2 cellular contexts compared by ENCODE assay signal in the genomic region with DNA sequence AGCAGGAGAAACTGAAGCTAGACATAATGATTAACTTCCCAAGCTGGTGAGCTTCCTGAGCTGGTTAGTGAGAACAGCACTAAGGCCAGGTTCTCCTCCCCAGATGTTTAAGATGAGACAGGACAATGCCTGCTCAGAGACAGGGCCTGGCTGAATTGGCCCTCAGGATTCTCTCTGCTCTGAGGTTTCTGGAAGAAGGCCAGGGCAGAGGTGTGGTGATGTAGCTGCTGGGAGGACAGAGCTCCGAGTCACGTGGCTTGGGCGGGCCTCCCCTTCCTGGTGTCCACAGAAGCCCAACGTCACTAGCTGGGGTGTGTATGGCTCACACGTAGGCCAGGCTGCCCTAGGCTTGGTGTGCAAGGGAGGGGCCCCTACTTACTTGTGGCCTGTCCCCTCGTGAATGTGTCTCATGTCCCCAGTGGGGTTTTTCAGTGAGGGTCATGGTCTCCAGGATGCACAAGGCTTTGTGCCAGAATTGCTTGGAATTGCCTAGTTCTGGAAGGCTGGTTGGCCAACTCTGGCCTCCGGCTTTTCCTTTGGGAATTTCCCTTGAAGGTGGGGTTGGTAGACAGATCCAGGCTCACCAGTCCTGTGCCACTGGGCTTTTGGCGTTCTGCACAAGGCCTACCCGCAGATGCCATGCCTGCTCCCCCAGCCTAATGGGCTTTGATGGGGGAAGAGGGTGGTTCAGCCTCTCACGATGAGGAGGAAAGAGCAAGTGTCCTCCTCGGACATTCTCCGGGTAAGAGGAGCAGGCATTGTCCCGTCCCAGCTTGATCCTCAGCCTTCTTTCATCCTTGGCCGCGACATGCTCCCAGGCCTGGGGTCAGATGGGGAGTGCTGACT.
A peak's percentile ranks its signal among the peaks of the same experiment; 100 is the strongest.
TF ChIP-seq lines count a peak whose summit lies in the region.

No MANE protein-coding gene starts in this region.

TF ChIP-seq in GM12891, 5 proteins besides CTCF, POLR2A, EP300 and RAD21 (continued from another document):
- TF ChIP-seq PAX5 (IDR thresholded peaks at IDR 0.05; ENCODE audit: insufficient read depth, low read length, severe bottlenecking) = no peak

TF ChIP-seq in IMR-90, 13 proteins besides CTCF, POLR2A, EP300 and RAD21 (continued from another document):
- TF ChIP-seq, protein P1, sequence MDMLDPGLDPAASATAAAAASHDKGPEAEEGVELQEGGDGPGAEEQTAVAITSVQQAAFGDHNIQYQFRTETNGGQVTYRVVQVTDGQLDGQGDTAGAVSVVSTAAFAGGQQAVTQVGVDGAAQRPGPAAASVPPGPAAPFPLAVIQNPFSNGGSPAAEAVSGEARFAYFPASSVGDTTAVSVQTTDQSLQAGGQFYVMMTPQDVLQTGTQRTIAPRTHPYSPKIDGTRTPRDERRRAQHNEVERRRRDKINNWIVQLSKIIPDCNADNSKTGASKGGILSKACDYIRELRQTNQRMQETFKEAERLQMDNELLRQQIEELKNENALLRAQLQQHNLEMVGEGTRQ (IDR thresholded peaks at IDR 0.05; ENCODE audit: low read depth, low read length) = peak; percentile 52
